In the genomic region with DNA sequence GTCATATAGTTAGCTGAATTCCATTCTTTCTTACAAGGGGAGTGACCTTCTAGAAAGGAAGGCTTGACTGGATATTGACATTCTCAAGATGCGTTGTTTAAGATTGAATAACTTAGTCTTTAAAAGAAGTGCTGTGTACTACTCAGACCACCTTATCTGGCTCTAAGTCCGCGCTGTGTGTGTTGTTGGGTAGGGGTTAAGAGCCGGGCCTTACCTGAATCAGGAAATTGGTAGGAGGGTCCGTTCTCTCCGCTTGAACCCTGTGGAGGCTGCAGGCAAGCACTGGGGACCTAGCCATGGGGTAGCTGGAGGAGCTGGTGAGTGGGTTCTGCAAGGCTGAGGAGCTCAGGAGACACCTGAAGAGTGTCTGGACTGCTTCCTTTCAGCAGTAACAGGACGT, we compare ENCODE assay signal across 1 cellular context.
TF ChIP-seq lines count a peak whose summit lies in the region.

No MANE protein-coding gene starts in this region.

TF ChIP-seq in GM23338, 12 proteins besides CTCF, POLR2A, EP300 and RAD21 (continued from another document):
- TF ChIP-seq, protein P1, sequence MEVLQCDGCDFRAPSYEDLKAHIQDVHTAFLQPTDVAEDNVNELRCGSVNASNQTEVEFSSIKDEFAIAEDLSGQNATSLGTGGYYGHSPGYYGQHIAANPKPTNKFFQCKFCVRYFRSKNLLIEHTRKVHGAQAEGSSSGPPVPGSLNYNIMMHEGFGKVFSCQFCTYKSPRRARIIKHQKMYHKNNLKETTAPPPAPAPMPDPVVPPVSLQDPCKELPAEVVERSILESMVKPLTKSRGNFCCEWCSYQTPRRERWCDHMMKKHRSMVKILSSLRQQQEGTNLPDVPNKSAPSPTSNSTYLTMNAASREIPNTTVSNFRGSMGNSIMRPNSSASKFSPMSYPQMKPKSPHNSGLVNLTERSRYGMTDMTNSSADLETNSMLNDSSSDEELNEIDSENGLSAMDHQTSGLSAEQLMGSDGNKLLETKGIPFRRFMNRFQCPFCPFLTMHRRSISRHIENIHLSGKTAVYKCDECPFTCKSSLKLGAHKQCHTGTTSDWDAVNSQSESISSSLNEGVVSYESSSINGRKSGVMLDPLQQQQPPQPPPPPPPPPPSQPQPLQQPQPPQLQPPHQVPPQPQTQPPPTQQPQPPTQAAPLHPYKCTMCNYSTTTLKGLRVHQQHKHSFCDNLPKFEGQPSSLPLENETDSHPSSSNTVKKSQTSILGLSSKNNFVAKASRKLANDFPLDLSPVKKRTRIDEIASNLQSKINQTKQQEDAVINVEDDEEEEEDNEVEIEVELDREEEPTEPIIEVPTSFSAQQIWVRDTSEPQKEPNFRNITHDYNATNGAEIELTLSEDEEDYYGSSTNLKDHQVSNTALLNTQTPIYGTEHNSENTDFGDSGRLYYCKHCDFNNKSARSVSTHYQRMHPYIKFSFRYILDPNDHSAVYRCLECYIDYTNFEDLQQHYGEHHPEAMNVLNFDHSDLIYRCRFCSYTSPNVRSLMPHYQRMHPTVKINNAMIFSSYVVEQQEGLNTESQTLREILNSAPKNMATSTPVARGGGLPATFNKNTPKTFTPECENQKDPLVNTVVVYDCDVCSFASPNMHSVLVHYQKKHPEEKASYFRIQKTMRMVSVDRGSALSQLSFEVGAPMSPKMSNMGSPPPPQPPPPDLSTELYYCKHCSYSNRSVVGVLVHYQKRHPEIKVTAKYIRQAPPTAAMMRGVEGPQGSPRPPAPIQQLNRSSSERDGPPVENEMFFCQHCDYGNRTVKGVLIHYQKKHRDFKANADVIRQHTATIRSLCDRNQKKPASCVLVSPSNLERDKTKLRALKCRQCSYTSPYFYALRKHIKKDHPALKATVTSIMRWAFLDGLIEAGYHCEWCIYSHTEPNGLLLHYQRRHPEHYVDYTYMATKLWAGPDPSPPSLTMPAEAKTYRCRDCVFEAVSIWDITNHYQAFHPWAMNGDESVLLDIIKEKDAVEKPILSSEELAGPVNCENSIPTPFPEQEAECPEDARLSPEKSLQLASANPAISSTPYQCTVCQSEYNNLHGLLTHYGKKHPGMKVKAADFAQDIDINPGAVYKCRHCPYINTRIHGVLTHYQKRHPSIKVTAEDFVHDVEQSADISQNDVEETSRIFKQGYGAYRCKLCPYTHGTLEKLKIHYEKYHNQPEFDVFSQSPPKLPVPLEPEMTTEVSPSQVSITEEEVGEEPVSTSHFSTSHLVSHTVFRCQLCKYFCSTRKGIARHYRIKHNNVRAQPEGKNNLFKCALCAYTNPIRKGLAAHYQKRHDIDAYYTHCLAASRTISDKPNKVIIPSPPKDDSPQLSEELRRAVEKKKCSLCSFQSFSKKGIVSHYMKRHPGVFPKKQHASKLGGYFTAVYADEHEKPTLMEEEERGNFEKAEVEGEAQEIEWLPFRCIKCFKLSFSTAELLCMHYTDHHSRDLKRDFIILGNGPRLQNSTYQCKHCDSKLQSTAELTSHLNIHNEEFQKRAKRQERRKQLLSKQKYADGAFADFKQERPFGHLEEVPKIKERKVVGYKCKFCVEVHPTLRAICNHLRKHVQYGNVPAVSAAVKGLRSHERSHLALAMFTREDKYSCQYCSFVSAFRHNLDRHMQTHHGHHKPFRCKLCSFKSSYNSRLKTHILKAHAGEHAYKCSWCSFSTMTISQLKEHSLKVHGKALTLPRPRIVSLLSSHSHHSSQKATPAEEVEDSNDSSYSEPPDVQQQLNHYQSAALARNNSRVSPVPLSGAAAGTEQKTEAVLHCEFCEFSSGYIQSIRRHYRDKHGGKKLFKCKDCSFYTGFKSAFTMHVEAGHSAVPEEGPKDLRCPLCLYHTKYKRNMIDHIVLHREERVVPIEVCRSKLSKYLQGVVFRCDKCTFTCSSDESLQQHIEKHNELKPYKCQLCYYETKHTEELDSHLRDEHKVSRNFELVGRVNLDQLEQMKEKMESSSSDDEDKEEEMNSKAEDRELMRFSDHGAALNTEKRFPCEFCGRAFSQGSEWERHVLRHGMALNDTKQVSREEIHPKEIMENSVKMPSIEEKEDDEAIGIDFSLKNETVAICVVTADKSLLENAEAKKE (CRISPR knock-in tag; IDR thresholded peaks at IDR 0.05), result no peak
- TF ChIP-seq STAT1 (IDR thresholded peaks at IDR 0.05; ENCODE audit: unreplicated experiment) (no peak), POLR2AphosphoS5 (IDR thresholded peaks at IDR 0.05; ENCODE audit: low read depth) (no peak)
TF ChIP-seq in GM23338: peak in this region for 0.
